Comparison of ENCODE assay signal across 1 cellular context in genomic region chr15:87733005-87733404, GRCh38.
TF ChIP-seq lines count a peak whose summit lies in the region.

No MANE protein-coding gene starts in this region.

TF ChIP-seq in SK-N-SH treated with all-trans-retinoic acid at 6 μM for 48 hours, 23 proteins besides CTCF, POLR2A, EP300 and RAD21 (continued from another document):
- no peak for TF ChIP-seq TCF4 (CRISPR knock-in tag; IDR thresholded peaks at IDR 0.05; ENCODE audit: borderline replicate concordance)
- no peak for TF ChIP-seq CSDC2 (CRISPR knock-in tag; IDR thresholded peaks at IDR 0.05)
- no peak for TF ChIP-seq ESRRG (CRISPR knock-in tag; IDR thresholded peaks at IDR 0.05)
- TF ChIP-seq POU6F1 (CRISPR knock-in tag; IDR thresholded peaks at IDR 0.05; ENCODE audit: borderline replicate concordance, low read depth): no peak
- no peak for TF ChIP-seq SNAI2 (CRISPR knock-in tag; IDR thresholded peaks at IDR 0.05)
- no peak for TF ChIP-seq BACH2 (CRISPR knock-in tag; IDR thresholded peaks at IDR 0.05; ENCODE audit: borderline replicate concordance)
- no peak for TF ChIP-seq ZFP3 (CRISPR knock-in tag; IDR thresholded peaks at IDR 0.05)
- no peak for TF ChIP-seq PPARA (CRISPR knock-in tag; IDR thresholded peaks at IDR 0.05; ENCODE audit: borderline replicate concordance)
- no peak for TF ChIP-seq GLIS3 (CRISPR knock-in tag; IDR thresholded peaks at IDR 0.05)
- no peak for TF ChIP-seq ZFP30 (CRISPR knock-in tag; IDR thresholded peaks at IDR 0.05)
- TF ChIP-seq, protein P1, sequence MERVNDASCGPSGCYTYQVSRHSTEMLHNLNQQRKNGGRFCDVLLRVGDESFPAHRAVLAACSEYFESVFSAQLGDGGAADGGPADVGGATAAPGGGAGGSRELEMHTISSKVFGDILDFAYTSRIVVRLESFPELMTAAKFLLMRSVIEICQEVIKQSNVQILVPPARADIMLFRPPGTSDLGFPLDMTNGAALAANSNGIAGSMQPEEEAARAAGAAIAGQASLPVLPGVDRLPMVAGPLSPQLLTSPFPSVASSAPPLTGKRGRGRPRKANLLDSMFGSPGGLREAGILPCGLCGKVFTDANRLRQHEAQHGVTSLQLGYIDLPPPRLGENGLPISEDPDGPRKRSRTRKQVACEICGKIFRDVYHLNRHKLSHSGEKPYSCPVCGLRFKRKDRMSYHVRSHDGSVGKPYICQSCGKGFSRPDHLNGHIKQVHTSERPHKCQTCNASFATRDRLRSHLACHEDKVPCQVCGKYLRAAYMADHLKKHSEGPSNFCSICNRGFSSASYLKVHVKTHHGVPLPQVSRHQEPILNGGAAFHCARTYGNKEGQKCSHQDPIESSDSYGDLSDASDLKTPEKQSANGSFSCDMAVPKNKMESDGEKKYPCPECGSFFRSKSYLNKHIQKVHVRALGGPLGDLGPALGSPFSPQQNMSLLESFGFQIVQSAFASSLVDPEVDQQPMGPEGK (CRISPR knock-in tag; IDR thresholded peaks at IDR 0.05; ENCODE audit: borderline replicate concordance): no peak
- TF ChIP-seq OSR1 (CRISPR knock-in tag; IDR thresholded peaks at IDR 0.05): no peak
- TF ChIP-seq ZNF8 (CRISPR knock-in tag; IDR thresholded peaks at IDR 0.05): no peak
- no peak for TF ChIP-seq CSRNP3 (CRISPR knock-in tag; IDR thresholded peaks at IDR 0.05)
- no peak for TF ChIP-seq TOX (CRISPR knock-in tag; IDR thresholded peaks at IDR 0.05; ENCODE audit: borderline replicate concordance)
- TF ChIP-seq RARB (CRISPR knock-in tag; IDR thresholded peaks at IDR 0.05): no peak
- TF ChIP-seq ISL1 (CRISPR knock-in tag; IDR thresholded peaks at IDR 0.05): no peak
- no peak for TF ChIP-seq ZC3H10 (CRISPR knock-in tag; IDR thresholded peaks at IDR 0.05)
